Comparison of ENCODE assay signal across 8 cellular contexts in genomic region chr18:23453657-23454011, GRCh38. TPM values are rescaled to one million over a fixed set of nuclear protein-coding genes. Genes with fewer than 3 reads are reported as not detected.
DNase-seq lines count a peak whose midpoint lies in the region; ATAC-seq, FAIRE-seq and TF ChIP-seq lines count a peak whose summit lies in the region.

No MANE protein-coding gene starts in this region.

- ATAC-seq in stimulated activated memory B cell treated with anti-CD40 and anti-IgM and Interleukin-4, amounts not matched to agents 10 μg/mL and 1 μg/mL and 100 μg/mL, for 72 hours, result peak; percentile 10

- no peak for FAIRE-seq in kidney (lab: Jason Lieb, UNC)

- no peaks in the 10 kb centered on the region for H3K27me3 Mint-ChIP-seq in activated T-cell treated with anti-CD3 and anti-CD28 coated beads, Interleukin-2, amount 50 U/mL, for 24 hours
- H3K27me3 Mint-ChIP-seq in brain, result peaks cover 22% of the 10 kb centered on the region
- H3K27me3 Mint-ChIP-seq in stimulated activated memory B cell treated with anti-CD40 and anti-IgM and Interleukin-4, amounts not matched to agents 10 μg/mL and 1 μg/mL and 100 μg/mL, for 72 hours, result no peaks in the 10 kb centered on the region

- H3K9ac ChIP-seq in kidney (ENCODE audit: low read length in 2 of 2), result peak overlapping the region; percentile 90 to 92

- peaks cover 62% of the 10 kb centered on the region for H3K4me1 Mint-ChIP-seq in activated T-cell treated with anti-CD3 and anti-CD28 coated beads, Interleukin-2, amount 50 U/mL, for 24 hours (ENCODE audit: low read depth)
- H3K4me1 Mint-ChIP-seq in brain, result peaks cover 59% of the 10 kb centered on the region
- H3K4me1 Mint-ChIP-seq in stimulated activated memory B cell treated with anti-CD40 and anti-IgM and Interleukin-4, amounts not matched to agents 10 μg/mL and 1 μg/mL and 100 μg/mL, for 72 hours, result peaks cover 65% of the 10 kb centered on the region

- TF ChIP-seq CTCF in brain (conservative IDR thresholded peaks at IDR 0.05), result no peak
- no peak for TF ChIP-seq CTCF in kidney (IDR thresholded peaks at IDR 0.05; ENCODE audit: borderline replicate concordance, extremely low read depth, insufficient read depth)

- H3K4me3 Mint-ChIP-seq in activated T-cell treated with anti-CD3 and anti-CD28 coated beads, Interleukin-2, amount 50 U/mL, for 24 hours, result peak overlapping the region; percentile 100
- H3K4me3 Mint-ChIP-seq in brain, result peak overlapping the region; percentile 86 to 100 (median 90)
- H3K4me3 Mint-ChIP-seq in stimulated activated memory B cell treated with anti-CD40 and anti-IgM and Interleukin-4, amounts not matched to agents 10 μg/mL and 1 μg/mL and 100 μg/mL, for 72 hours, result peak overlapping the region; percentile 95

- intact Hi-C loops in kidney (cut with DNase I), result no loop called here

- peaks cover 45% of the 10 kb centered on the region for H3K36me3 Mint-ChIP-seq in activated T-cell treated with anti-CD3 and anti-CD28 coated beads, Interleukin-2, amount 50 U/mL, for 24 hours (ENCODE audit: low read depth)
- H3K36me3 Mint-ChIP-seq in brain, result peaks cover 34% of the 10 kb centered on the region
- H3K36me3 Mint-ChIP-seq in stimulated activated memory B cell treated with anti-CD40 and anti-IgM and Interleukin-4, amounts not matched to agents 10 μg/mL and 1 μg/mL and 100 μg/mL, for 72 hours, result peaks cover 14% of the 10 kb centered on the region

- H3K4me3 ChIP-seq in kidney (ENCODE audit: low read length in 2 of 2), result peak overlapping the region; percentile 98

- no peaks in the 10 kb centered on the region for H3K9me3 Mint-ChIP-seq in activated T-cell treated with anti-CD3 and anti-CD28 coated beads, Interleukin-2, amount 50 U/mL, for 24 hours
- peaks cover 0 to 4% (median 0%) of the 10 kb centered on the region in 5 experiments for H3K9me3 Mint-ChIP-seq in brain
- H3K9me3 Mint-ChIP-seq in stimulated activated memory B cell treated with anti-CD40 and anti-IgM and Interleukin-4, amounts not matched to agents 10 μg/mL and 1 μg/mL and 100 μg/mL, for 72 hours, result peaks cover 2% of the 10 kb centered on the region

- peak overlapping the region; percentile 93 for H3K27ac Mint-ChIP-seq in activated T-cell treated with anti-CD3 and anti-CD28 coated beads, Interleukin-2, amount 50 U/mL, for 24 hours
- peak overlapping the region; percentile 89 to 96 (median 93) for H3K27ac Mint-ChIP-seq in brain
- H3K27ac Mint-ChIP-seq in stimulated activated memory B cell treated with anti-CD40 and anti-IgM and Interleukin-4, amounts not matched to agents 10 μg/mL and 1 μg/mL and 100 μg/mL, for 72 hours, result peak overlapping the region; percentile 88

- peaks cover under 1 to 17% of the 10 kb centered on the region in 2 donors for H3K4me1 ChIP-seq in kidney (ENCODE audit: control insufficient read depth in 1 of 2, insufficient read depth in 1 of 2, low read depth in 1 of 2, low read length in 2 of 2)

- peak overlapping the region; percentile 97 for H3K27ac ChIP-seq in kidney (ENCODE audit: low read depth in 2 of 2, low read length in 2 of 2)

- H3K9me3 ChIP-seq in kidney (ENCODE audit: control insufficient read depth in 1 of 2, low read length in 2 of 2), result no peaks in the 10 kb centered on the region

- DNase-seq in activated T-cell treated with anti-CD3 and anti-CD28 coated beads, Interleukin-2, amount 50 U/mL, for 24 hours, result no peak
- no peak for DNase-seq in activated T-cell treated with anti-CD3 and anti-CD28 coated beads, Interleukin-2, amount 50 U/mL, for 1 hour
- DNase-seq in LHCN-M2 (ENCODE audit: low read depth), result peak; percentile 45
- no peak for DNase-seq in kidney
- no peak for DNase-seq in CD1c-positive myeloid dendritic cell (ENCODE audit: extremely low spot score)
- no peak for DNase-seq in activated CD8-positive, alpha-beta memory T cell treated with anti-CD3 and anti-CD28 coated beads, Interleukin-2, amount 50 U/mL, for 4 hours

- no peaks in the 10 kb centered on the region for H3K36me3 ChIP-seq in kidney (ENCODE audit: control insufficient read depth in 1 of 2, insufficient read depth in 2 of 2, low read length in 2 of 2)

RNA-seq across cellular contexts. Expression of gene RIOK3, which starts 0.5 kb away (rescaled TPM):
- total RNA-seq in LHCN-M2 (2014; rRNA removed), result 42.3 and 50.6 TPM in 2 replicates
- polyA plus RNA-seq in LHCN-M2 (2012), result 36.6 TPM
- polyA plus RNA-seq in brain (ENCODE audit: insufficient read depth, low read depth, low replicate concordance), result 30.8 TPM
- total RNA-seq in kidney, result 64.9 TPM
- 30.1 TPM for polyA plus RNA-seq in kidney (ENCODE audit: insufficient read depth, low read depth, low replicate concordance)

RNA-seq across cellular contexts. Expression of gene RMC1, which starts 49.7 kb away (rescaled TPM):
- 24.5 and 27.4 TPM in 2 replicates for total RNA-seq in LHCN-M2 (2014; rRNA removed)
- 16.1 TPM for polyA plus RNA-seq in LHCN-M2 (2012)
- 31.4 TPM for polyA plus RNA-seq in brain (ENCODE audit: insufficient read depth, low read depth, low replicate concordance)
- 25.9 TPM for total RNA-seq in kidney
- 40.4 TPM for polyA plus RNA-seq in kidney (ENCODE audit: insufficient read depth, low read depth, low replicate concordance)
